In the genomic region with DNA sequence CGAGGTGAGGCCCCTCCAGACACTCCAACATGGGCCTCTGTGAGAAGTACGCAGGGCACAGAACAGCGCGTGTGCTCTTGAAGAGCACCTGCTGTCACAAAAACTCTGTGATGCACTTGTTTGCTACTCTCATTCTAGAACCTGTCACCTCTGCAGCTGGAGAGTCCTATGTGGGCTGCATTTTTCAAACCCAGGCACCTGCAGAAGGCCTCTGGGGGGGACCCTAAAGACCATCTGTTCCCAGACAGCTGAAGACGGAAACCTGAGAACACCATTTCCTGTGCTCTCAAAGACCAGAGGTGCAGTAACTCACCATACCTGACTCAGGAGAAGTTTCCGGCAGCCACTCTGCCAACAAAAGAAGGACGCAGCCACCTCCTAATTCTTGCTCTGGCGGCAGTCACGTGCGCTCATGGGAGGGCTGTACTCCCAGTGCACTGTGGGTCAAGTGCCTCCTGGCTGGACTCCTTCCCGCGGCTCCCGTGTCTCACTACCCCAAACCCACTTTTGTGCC, we compare ENCODE assay signal across 9 cellular contexts. TPM values are rescaled to one million over a fixed set of nuclear protein-coding genes. Genes with fewer than 3 reads are reported as not detected.
DNase-seq lines count a peak whose midpoint lies in the region; ATAC-seq and TF ChIP-seq lines count a peak whose summit lies in the region.
"Had no signal": no experiment of that assay in that cellular context is flagged by ENCODE, and none has a peak within 500 bp of the region (broad histone marks: within the 10 kb centered on the region; RNA-seq: fewer than 3 reads in every experiment).

No MANE protein-coding gene starts in this region.

- no peak for TF ChIP-seq CTCF in endothelial cell (IDR thresholded peaks at IDR 0.05; ENCODE audit: unreplicated experiment)

- ATAC-seq in GM19397 (IDR thresholded peaks at IDR 0.05; ENCODE audit: unreplicated experiment), result no peak
- no peak for ATAC-seq in GM18502 (IDR thresholded peaks at IDR 0.05; ENCODE audit: poor library complexity, unreplicated experiment)
- no peak for ATAC-seq in stimulated activated memory B cell treated with anti-CD40 and anti-IgM and Interleukin-4, amounts not matched to agents 10 μg/mL and 1 μg/mL and 100 μg/mL, for 72 hours

- peaks cover 76% of the 10 kb centered on the region for H3K4me1 Mint-ChIP-seq in endothelial cell (ENCODE audit: unreplicated experiment)
- H3K4me1 Mint-ChIP-seq in stimulated activated memory B cell treated with anti-CD40 and anti-IgM and Interleukin-4, amounts not matched to agents 10 μg/mL and 1 μg/mL and 100 μg/mL, for 72 hours, result peaks cover 79% of the 10 kb centered on the region

- DNase-seq in NCI-H128 (lab: John Stamatoyannopoulos, UW; ENCODE audit: unreplicated experiment) (peak; percentile 40), endothelial cell (ENCODE audit: low spot score) (no peak), mesenteric fat pad (ENCODE audit: low spot score) (no peak)
- DNase-seq in activated CD4-positive, alpha-beta T cell treated with anti-CD3 and anti-CD28 coated beads for 4 hours, result peak; percentile 39 to 42
- peak; percentile 12 to 22 for DNase-seq in stimulated activated CD4-positive, alpha-beta T cell treated with anti-CD3 and anti-CD28 coated beads, Interleukin-2, amount 100 ng/mL, for 48 hours
- DNase-seq: foreskin melanocyte had no signal

- H3K36me3 Mint-ChIP-seq in endothelial cell (ENCODE audit: low read depth, unreplicated experiment), result peaks cover 16% of the 10 kb centered on the region
- peaks cover 36% of the 10 kb centered on the region for H3K36me3 Mint-ChIP-seq in stimulated activated memory B cell treated with anti-CD40 and anti-IgM and Interleukin-4, amounts not matched to agents 10 μg/mL and 1 μg/mL and 100 μg/mL, for 72 hours

- peak overlapping the region; percentile 7 for H3K4me3 Mint-ChIP-seq in endothelial cell (ENCODE audit: unreplicated experiment)
- no peak overlapping the region for H3K4me3 Mint-ChIP-seq in stimulated activated memory B cell treated with anti-CD40 and anti-IgM and Interleukin-4, amounts not matched to agents 10 μg/mL and 1 μg/mL and 100 μg/mL, for 72 hours

- no peaks in the 10 kb centered on the region for H3K9me3 Mint-ChIP-seq in endothelial cell (ENCODE audit: unreplicated experiment)
- no peaks in the 10 kb centered on the region for H3K9me3 Mint-ChIP-seq in stimulated activated memory B cell treated with anti-CD40 and anti-IgM and Interleukin-4, amounts not matched to agents 10 μg/mL and 1 μg/mL and 100 μg/mL, for 72 hours

- H3K27me3 Mint-ChIP-seq in endothelial cell (ENCODE audit: unreplicated experiment), result peaks cover 11% of the 10 kb centered on the region
- H3K27me3 Mint-ChIP-seq in stimulated activated memory B cell treated with anti-CD40 and anti-IgM and Interleukin-4, amounts not matched to agents 10 μg/mL and 1 μg/mL and 100 μg/mL, for 72 hours, result no peaks in the 10 kb centered on the region

- H3K27ac Mint-ChIP-seq in endothelial cell (ENCODE audit: unreplicated experiment), result peak overlapping the region; percentile 69
- H3K27ac Mint-ChIP-seq in stimulated activated memory B cell treated with anti-CD40 and anti-IgM and Interleukin-4, amounts not matched to agents 10 μg/mL and 1 μg/mL and 100 μg/mL, for 72 hours, result no peak overlapping the region

RNA-seq across cellular contexts. Expression of a gene that starts 28.1 kb away (rescaled TPM):
- total RNA-seq in endothelial cell (ENCODE audit: unreplicated experiment) (69.5 TPM), mesenteric fat pad (56.7 TPM)

RNA-seq across cellular contexts. Expression of a gene that starts 35.8 kb away (rescaled TPM):
- total RNA-seq in endothelial cell (ENCODE audit: unreplicated experiment) (9.3 TPM), mesenteric fat pad (4.4 TPM)

RNA-seq across cellular contexts. Expression of a gene that starts 45.2 kb away (rescaled TPM):
- total RNA-seq in endothelial cell (ENCODE audit: unreplicated experiment), result 8.9 TPM
- 3.0 TPM for total RNA-seq in mesenteric fat pad

RNA-seq across cellular contexts. Expression of a gene that starts 46.3 kb away (rescaled TPM):
- 211 TPM for total RNA-seq in endothelial cell (ENCODE audit: unreplicated experiment)
- total RNA-seq in mesenteric fat pad, result 186 TPM

Comparison
In these comparisons a context has a peak if more than half of its experiments do, and no peak if none do; other contexts are left out.
1. DNase-seq: peak in NCI-H128 (single experiment), activated CD4-positive, alpha-beta T cell treated with anti-CD3 and anti-CD28 coated beads for 4 hours (2 of 2) and stimulated activated CD4-positive, alpha-beta T cell treated with anti-CD3 and anti-CD28 coated beads, Interleukin-2, amount 100 ng/mL, for 48 hours (2 of 2); none in endothelial cell (single experiment) and mesenteric fat pad (single experiment).